Comparison of ENCODE assay signal across 8 cellular contexts in the genomic region with DNA sequence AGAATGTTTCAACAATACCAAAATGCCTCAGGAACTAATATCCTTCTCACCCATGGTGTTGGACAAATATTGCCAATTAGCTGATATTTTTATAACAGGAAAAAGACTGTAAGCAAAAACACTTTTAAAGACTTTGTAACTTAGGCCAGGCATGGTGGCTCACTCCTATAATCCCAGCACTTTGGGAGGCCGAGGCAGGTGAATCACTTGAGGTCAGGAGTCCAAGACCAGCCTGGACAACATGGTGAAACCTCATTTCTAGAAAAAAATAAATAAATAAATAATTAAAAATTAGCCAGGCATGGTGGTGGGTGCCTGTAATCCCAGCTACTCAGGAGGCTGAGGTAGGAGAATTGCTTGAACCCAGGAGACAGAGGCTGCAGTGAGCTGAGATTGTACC. TPM values are rescaled to one million over a fixed set of nuclear protein-coding genes. Genes with fewer than 3 reads are reported as not detected.
DNase-seq lines count a peak whose midpoint lies in the region; ATAC-seq, FAIRE-seq and TF ChIP-seq lines count a peak whose summit lies in the region.
"Not testable (repeated sequence)": the region's sequence is repeated elsewhere in the genome, so short reads cannot be mapped to it uniquely, and the experiment has no call there.

No MANE protein-coding gene starts in this region.

- H3K27me3 ChIP-seq in MG63; adrenal gland; endothelial cell of umbilical vein (ENCODE audit: control insufficient read depth in 2 of 2, insufficient read depth in 2 of 2, low read length in 2 of 2); left lung; stomach: not testable (repeated sequence)

- dilution Hi-C loops in endothelial cell of umbilical vein (cut with MboI; ENCODE audit: extremely low pct_ligation_motif_present, low sequenced_read_pairs) = not testable (repeated sequence)

- H3K9me3 ChIP-seq in A549; MG63; adrenal gland (replicated peaks in 1 of 3); endothelial cell of umbilical vein (replicated peaks; ENCODE audit: control insufficient read depth, insufficient read depth, low read length); left lung; stomach: not testable (repeated sequence)

- H3K4me2 ChIP-seq in A549 = peak overlapping the region; percentile 17; the same call in 1 of the 3 replicates
- peak overlapping the region; percentile 48 for H3K4me2 ChIP-seq in endothelial cell of umbilical vein (ENCODE audit: insufficient read depth, low read length)

- not testable (repeated sequence) for H2AFZ ChIP-seq in endothelial cell of umbilical vein (ENCODE audit: low read depth, low read length)

- H3K27ac ChIP-seq in A549 (0 out of 6 replicates have a peak overlapping the region, but pooled peaks of 1 of the 2 experiments have one; percentile 2), adrenal gland (peak overlapping the region in 4 of 5 donors; percentile 10 to 61 (median 58)), left lung (peak overlapping the region; percentile 4 to 16), stomach (peak overlapping the region in 4 of 5 donors; percentile 5 to 96 (median 58))
- not testable (repeated sequence) for H3K27ac ChIP-seq in endothelial cell of umbilical vein (ENCODE audit: insufficient read depth, low read depth, low read length)

- H3K27ac Mint-ChIP-seq in natural killer cell = peak overlapping the region; percentile 58 to 73

- H3K36me3 Mint-ChIP-seq in natural killer cell = not testable (repeated sequence)

- POLR2A ChIA-PET in A549 (lab: Yijun Ruan, JAX); endothelial cell of umbilical vein (lab: Charles Lee): not testable (repeated sequence)

- H4K20me1 ChIP-seq in endothelial cell of umbilical vein (replicated peaks; ENCODE audit: control insufficient read depth, extremely low read depth, insufficient read depth, low read length) = not testable (repeated sequence)

- not testable (repeated sequence) for H3K27me3 Mint-ChIP-seq in natural killer cell (ENCODE audit: low read depth in 2 of 2)

- 50% methylated on average over 1 of the region's 1 CpG for WGBS in A549 (ENCODE audit: missing lambda C conversion rate)
- WGBS in adrenal gland, 4 donors = 56 to 81% (median 72%) methylated on average over 1 of the region's 1 CpG
- 59 to 93% (median 82%) methylated on average over 1 of the region's 1 CpG for WGBS in stomach, 5 donors

- not testable (repeated sequence) for TF ChIP-seq CTCF in A549 (IDR thresholded peaks at IDR 0.05); GM12865 (IDR thresholded peaks at IDR 0.05; ENCODE audit: insufficient read depth, low read depth, low read length, missing control alignments); adrenal gland (IDR thresholded peaks at IDR 0.05); endothelial cell of umbilical vein (IDR thresholded peaks at IDR 0.05; ENCODE audit: extremely low read depth in 1 of 2, insufficient read depth in 1 of 2, low read depth in 1 of 2, low read length in 2 of 2); left lung (IDR thresholded peaks at IDR 0.05); natural killer cell (IDR thresholded peaks at IDR 0.05); stomach (IDR thresholded peaks at IDR 0.05)

- not testable (repeated sequence) for H3K9me1 ChIP-seq in endothelial cell of umbilical vein (replicated peaks; ENCODE audit: control insufficient read depth, extremely low read depth, insufficient read depth, low read length)

- TF ChIP-seq POLR2A in A549 (IDR thresholded peaks at IDR 0.05; ENCODE audit: low read length); adrenal gland (IDR thresholded peaks at IDR 0.05); endothelial cell of umbilical vein (IDR thresholded peaks at IDR 0.05; ENCODE audit: low read depth, low read length); stomach (IDR thresholded peaks at IDR 0.05): not testable (repeated sequence)

- CTCF ChIA-PET in A549 (lab: Yijun Ruan, JAX) (interaction anchor here (0.6 to 6.4 kb wide), 6 partner anchors 8 to 560 kb away, joined by 3 to 41 read pairs (median 4); a partner anchor contains a TSS), endothelial cell of umbilical vein (lab: Charles Lee) (interaction anchor here (0.8 to 2.2 kb wide), 4 partner anchors 8 to 131 kb away, joined by 3 to 9 read pairs (median 4); a partner anchor contains a TSS)

- H3K4me3 ChIP-seq in A549; MG63; adrenal gland; endothelial cell of umbilical vein (replicated peaks in 1 of 3; ENCODE audit: insufficient read depth in 1 of 3, low read depth in 1 of 3, low read length in 3 of 3); left lung: not testable (repeated sequence)
- H3K4me3 ChIP-seq in GM12865 (ENCODE audit: low read depth, low read length) (peak overlapping the region; percentile 54; the same call in 1 of the 2 replicates), stomach (peak overlapping the region in 1 of 4 donors; percentile 0)

- H3K4me1 ChIP-seq in A549 (peaks cover 60% of the 10 kb centered on the region), adrenal gland (replicated peaks in 1 of 2) (peaks cover 48 to 64% of the 10 kb centered on the region in 2 donors), endothelial cell of umbilical vein (ENCODE audit: control insufficient read depth, extremely low read depth, insufficient read depth, low read length) (peaks cover 10% of the 10 kb centered on the region), left lung (peaks cover 9 to 69% of the 10 kb centered on the region in 2 donors), stomach (peaks cover 58 to 95% (median 75%) of the 10 kb centered on the region in 4 donors)

- TF ChIP-seq RAD21 in A549 (conservative IDR thresholded peaks at IDR 0.05 in 1 of 2, IDR thresholded peaks at IDR 0.05 in 1 of 2) = not testable (repeated sequence)

- intact Hi-C loops in adrenal gland (cut with DNase I) = loop anchor here in 1 of 2 donors (5.0 kb wide), 1 partner anchor 125 kb away; no protein-coding TSS in a partner anchor
- intact Hi-C loops in endothelial cell of umbilical vein (cut with micrococcal nuclease); left lung (cut with DNase I); natural killer cell (cut with micrococcal nuclease); stomach (cut with DNase I; ENCODE audit: low total_unique reads): not testable (repeated sequence)

- TF ChIP-seq EP300 in A549 (IDR thresholded peaks at IDR 0.05); stomach (IDR thresholded peaks at IDR 0.05): not testable (repeated sequence)

- not testable (repeated sequence) for BruUV-seq in endothelial cell of umbilical vein (replicated peaks; lab: Mats Ljungman, UMichigan)

- ATAC-seq in A549, left lung, natural killer cell: not testable (repeated sequence)

- peaks cover 53% of the 10 kb centered on the region for H3K79me2 ChIP-seq in endothelial cell of umbilical vein (ENCODE audit: control insufficient read depth, insufficient read depth, low read length)

- peaks cover 47 to 62% of the 10 kb centered on the region in 2 donors for H3K4me1 Mint-ChIP-seq in natural killer cell

- H3K4me3 Mint-ChIP-seq in natural killer cell = not testable (repeated sequence)

- not testable (repeated sequence) for H3K36me3 ChIP-seq in MG63; adrenal gland (replicated peaks in 1 of 2); endothelial cell of umbilical vein (ENCODE audit: control insufficient read depth in 2 of 2, extremely low read depth in 1 of 2, insufficient read depth in 2 of 2, low read length in 2 of 2); left lung; stomach

- not testable (repeated sequence) for FAIRE-seq in A549 (lab: Jason Lieb, UNC); endothelial cell of umbilical vein (lab: Jason Lieb, UNC)

- not testable (repeated sequence) for DNase-seq in A549 (ENCODE audit: low read depth in 1 of 2, low spot score in 1 of 2); GM12865 (ENCODE audit: low read depth); adrenal gland; endothelial cell of umbilical vein (ENCODE audit: low read depth, low spot score); left lung; natural killer cell; stomach
- peak; percentile 5 for DNase-seq in MG63

- H3K9me3 Mint-ChIP-seq in natural killer cell = not testable (repeated sequence)

- H3K9ac ChIP-seq in endothelial cell of umbilical vein (replicated peaks; ENCODE audit: extremely low read depth, insufficient read depth, low read length) = not testable (repeated sequence)

RNA-seq across cellular contexts. Expression of a gene that starts 8.1 kb away (rescaled TPM):
- polyA plus RNA-seq in A549 (2011; rRNA removed) (25.7 and 34.5 TPM in 2 replicates), A549 (2017; fragmentation: RNase III; extraction: RNeasy Plus Mini Kit Qiagen cat#74134 plus additional on column Dnase treatment) (13.3 to 14.5 TPM (median 13.8 TPM) in 3 replicates), adrenal gland (10 to 100 TPM in 1 of 3 donors, 1 to 10 TPM in 2; 6.5 to 32.5 (median 7.6) TPM), endothelial cell of umbilical vein (10.1 and 15.1 TPM in 2 replicates), stomach (1 to 10 TPM; 7.0 to 9.9 (median 7.6) TPM)
- 3.0 and 4.0 TPM in 2 replicates for polyA plus RNA-seq in A549 (2012; cell fraction: cytosol; rRNA removed)
- 4.0 and 4.7 TPM in 2 replicates for polyA plus RNA-seq in A549 (2012; cell fraction: nucleus; rRNA removed)
- 32.2 and 33.3 TPM in 2 replicates for polyA minus RNA-seq in A549 (2011; rRNA and poly(A)+ RNA removed)
- total RNA-seq in MG63 (2014; rRNA removed; shearing (Covaris generic); ENCODE audit: low replicate concordance) = 31.9 and 33.1 TPM in 2 replicates
- total RNA-seq in adrenal gland (10 to 100 TPM; 22.8 to 45.8 (median 33.8) TPM), endothelial cell of umbilical vein (25.7 and 27.5 TPM in 2 replicates), left lung (10 to 100 TPM; 34.2 to 37.4 TPM), natural killer cell (10 to 100 TPM; 18.7 to 23.1 (median 19.2) TPM), stomach (10 to 100 TPM in 4 of 5 donors, 1 to 10 TPM in 1; 4.9 to 55.3 (median 32.6) TPM)
- polyA plus RNA-seq in endothelial cell of umbilical vein (2011; cell fraction: cytosol; rRNA removed) = 6.3 and 7.1 TPM in 2 replicates
- polyA plus RNA-seq in endothelial cell of umbilical vein (2011; cell fraction: nucleus; rRNA removed) = 31.7 and 35.8 TPM in 2 replicates
- 15.0 and 15.8 TPM in 2 replicates for polyA plus RNA-seq in endothelial cell of umbilical vein (2012)
- 32.5 and 36.2 TPM in 2 replicates for polyA minus RNA-seq in endothelial cell of umbilical vein
- 13.0 TPM for polyA minus RNA-seq in endothelial cell of umbilical vein (2011; cell fraction: cytosol; rRNA and poly(A)+ RNA removed)
- polyA minus RNA-seq in endothelial cell of umbilical vein (2011; cell fraction: nucleus; rRNA and poly(A)+ RNA removed) = 23.9 and 38.6 TPM in 2 replicates
